8 cellular contexts compared by ENCODE assay signal in the genomic region with DNA sequence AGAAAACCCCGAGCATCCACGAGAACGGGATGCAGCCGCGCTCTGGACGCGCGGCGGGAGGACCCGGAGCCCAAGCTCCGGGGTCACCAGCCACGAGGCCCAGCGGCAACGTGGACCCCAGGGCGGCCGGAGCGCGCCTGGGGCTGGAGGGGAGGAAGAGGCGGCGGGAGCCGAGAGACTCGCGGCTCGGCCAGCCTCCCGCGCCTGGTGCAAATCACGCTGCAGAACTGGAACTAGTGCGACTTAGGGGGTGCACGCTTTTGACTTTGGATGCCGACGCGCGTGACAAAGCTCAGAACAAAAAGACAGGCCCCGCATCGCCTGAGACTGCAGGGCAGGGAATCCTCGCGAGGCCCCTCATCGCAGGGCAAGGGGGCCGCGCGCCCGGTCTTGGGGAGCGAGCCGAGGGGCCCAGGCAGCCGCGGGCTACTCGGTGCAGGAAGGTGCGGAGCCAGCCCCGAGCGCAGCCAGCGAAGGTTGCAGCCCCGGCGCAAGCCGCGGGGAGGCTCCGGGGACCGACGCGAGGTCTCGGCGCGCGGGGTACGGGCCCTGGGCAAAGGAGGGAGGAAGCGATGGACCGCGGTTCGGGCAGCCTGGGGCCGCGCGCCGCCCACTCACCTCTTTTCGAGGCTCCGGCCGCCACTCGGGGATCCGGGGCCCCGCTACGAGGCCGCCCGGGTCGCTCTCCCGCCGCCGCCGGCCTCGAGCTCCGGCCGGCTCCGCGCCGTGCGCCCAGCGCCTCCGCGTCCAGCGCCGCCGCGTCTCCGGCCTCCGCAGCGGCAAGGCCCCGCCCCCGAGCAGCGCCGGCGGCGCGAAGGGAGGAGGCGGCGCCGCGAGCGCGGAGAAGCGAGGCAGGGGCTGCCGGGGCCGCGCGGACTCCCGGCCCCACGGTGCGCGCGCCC. TPM values are rescaled to one million over a fixed set of nuclear protein-coding genes. Genes with fewer than 3 reads are reported as not detected.
A peak's percentile ranks its signal among the peaks of the same experiment; 100 is the strongest.
DNase-seq lines count a peak whose midpoint lies in the region; ATAC-seq and TF ChIP-seq lines count a peak whose summit lies in the region.

Gene GOLM1, minus strand, starts transcription at position 766 of the 902 bp plus-strand sequence. CDS start 20,238 bp downstream, outside the sequence.

- no peak within 1 kb of the TSS for H3K27ac Mint-ChIP-seq in CD4-positive, CD25-positive, alpha-beta regulatory T cell
- H3K27ac Mint-ChIP-seq in activated naive CD8-positive, alpha-beta T cell, result peak within 1 kb of the TSS; percentile 83
- H3K27ac Mint-ChIP-seq in glutamatergic neuron (ENCODE audit: unreplicated experiment), result peak within 1 kb of the TSS; percentile 89

- H3K9me3 Mint-ChIP-seq in CD4-positive, CD25-positive, alpha-beta regulatory T cell, result peaks cover 0 to 2% (median 0%) of the 10 kb centered on the region in 7 donors
- H3K9me3 Mint-ChIP-seq in activated naive CD8-positive, alpha-beta T cell (ENCODE audit: low read depth), result no peaks in the 10 kb centered on the region
- peaks cover 1% of the 10 kb centered on the region for H3K9me3 Mint-ChIP-seq in glutamatergic neuron (ENCODE audit: unreplicated experiment)

- H3K4me1 Mint-ChIP-seq in CD4-positive, CD25-positive, alpha-beta regulatory T cell, result peaks cover 0 to 7% (median 4%) of the 10 kb centered on the region in 4 donors
- H3K4me1 Mint-ChIP-seq in activated naive CD8-positive, alpha-beta T cell (ENCODE audit: low read depth), result peaks cover 9% of the 10 kb centered on the region
- H3K4me1 Mint-ChIP-seq in glutamatergic neuron (ENCODE audit: low read depth, unreplicated experiment), result peaks cover 8% of the 10 kb centered on the region

- peak within 1 kb of the TSS; percentile 97 for H2AFZ ChIP-seq in osteoblast (ENCODE audit: low read length)

- H3K79me2 ChIP-seq in osteoblast (ENCODE audit: insufficient read depth, low read length), result peaks cover 32% of the 10 kb centered on the region

- DNase-seq in CD4-positive, CD25-positive, alpha-beta regulatory T cell, result peak in 1 of 3 donors; percentile 25
- DNase-seq in NCI-H748 (lab: John Stamatoyannopoulos, UW; ENCODE audit: unreplicated experiment) (peak; percentile 87), glutamatergic neuron (peak; percentile 81), osteoblast (ENCODE audit: insufficient read length, low spot score, missing footprints) (peak; percentile 97), COLO829 (ENCODE audit: low spot score) (no peak)

- TF ChIP-seq CTCF in glutamatergic neuron (IDR thresholded peaks at IDR 0.05; ENCODE audit: partially characterized antibody, unreplicated experiment), result no peak
- no peak for TF ChIP-seq CTCF in osteoblast (IDR thresholded peaks at IDR 0.05; ENCODE audit: extremely low read depth, low read depth, low read length)

- H3K9me3 ChIP-seq in CD4-positive, CD25-positive, alpha-beta regulatory T cell (ENCODE audit: control insufficient read depth in 2 of 2, low read length in 2 of 2), result no peaks in the 10 kb centered on the region
- no peaks in the 10 kb centered on the region for H3K9me3 ChIP-seq in osteoblast (ENCODE audit: low read depth, low read length)

- H3K36me3 Mint-ChIP-seq in CD4-positive, CD25-positive, alpha-beta regulatory T cell, result peaks cover 4% of the 10 kb centered on the region
- H3K36me3 Mint-ChIP-seq in activated naive CD8-positive, alpha-beta T cell, result no peaks in the 10 kb centered on the region
- H3K36me3 Mint-ChIP-seq in glutamatergic neuron (ENCODE audit: unreplicated experiment), result no peaks in the 10 kb centered on the region

- peak within 1 kb of the TSS; percentile 76 to 88 (median 84) for H3K4me3 Mint-ChIP-seq in CD4-positive, CD25-positive, alpha-beta regulatory T cell
- peak within 1 kb of the TSS; percentile 94 for H3K4me3 Mint-ChIP-seq in activated naive CD8-positive, alpha-beta T cell
- H3K4me3 Mint-ChIP-seq in glutamatergic neuron (ENCODE audit: unreplicated experiment), result peak within 1 kb of the TSS; percentile 95

- no peaks in the 10 kb centered on the region for H4K20me1 ChIP-seq in osteoblast (ENCODE audit: insufficient read depth, low read length)

- peaks cover 56% of the 10 kb centered on the region for H3K27me3 Mint-ChIP-seq in CD4-positive, CD25-positive, alpha-beta regulatory T cell
- peaks cover 22% of the 10 kb centered on the region for H3K27me3 Mint-ChIP-seq in activated naive CD8-positive, alpha-beta T cell
- H3K27me3 Mint-ChIP-seq in glutamatergic neuron (ENCODE audit: unreplicated experiment), result peaks cover 5% of the 10 kb centered on the region

- H3K4me2 ChIP-seq in osteoblast (ENCODE audit: insufficient read depth, low read length), result peak within 1 kb of the TSS; percentile 97

- no peak within 1 kb of the TSS for H3K27ac ChIP-seq in CD4-positive, CD25-positive, alpha-beta regulatory T cell (ENCODE audit: insufficient read depth, low read length, poor library complexity, severe bottlenecking)
- H3K27ac ChIP-seq in osteoblast (ENCODE audit: low read depth, low read length), result peak within 1 kb of the TSS; percentile 62

- peak in 1 of 2 donors; percentile 42 for ATAC-seq in CD4-positive, CD25-positive, alpha-beta regulatory T cell (ENCODE audit: low read depth in 2 of 2)
- peak; percentile 74 for ATAC-seq in GM19035 (IDR thresholded peaks at IDR 0.05; ENCODE audit: unreplicated experiment)
- peak; percentile 69 for ATAC-seq in HG03108 (IDR thresholded peaks at IDR 0.05; ENCODE audit: unreplicated experiment)

- H3K4me1 ChIP-seq in CD4-positive, CD25-positive, alpha-beta regulatory T cell (ENCODE audit: control insufficient read depth, insufficient read depth, low read length, poor library complexity, severe bottlenecking), result peaks cover 11% of the 10 kb centered on the region
- peaks cover 12% of the 10 kb centered on the region for H3K4me1 ChIP-seq in osteoblast (ENCODE audit: insufficient read depth, low read length)

- H3K4me3 ChIP-seq in CD4-positive, CD25-positive, alpha-beta regulatory T cell (ENCODE audit: low read depth, low read length), result peak within 1 kb of the TSS; percentile 13
- H3K4me3 ChIP-seq in osteoblast (ENCODE audit: insufficient read depth, low read length), result peak within 1 kb of the TSS; percentile 87

- peaks cover 32% of the 10 kb centered on the region for H3K27me3 ChIP-seq in CD4-positive, CD25-positive, alpha-beta regulatory T cell (ENCODE audit: control insufficient read depth, insufficient read depth, low read length)
- no peaks in the 10 kb centered on the region for H3K27me3 ChIP-seq in osteoblast (ENCODE audit: insufficient read depth, low read length)

- no peaks in the 10 kb centered on the region for H3K36me3 ChIP-seq in CD4-positive, CD25-positive, alpha-beta regulatory T cell (ENCODE audit: control insufficient read depth, insufficient read depth, low read length)
- H3K36me3 ChIP-seq in osteoblast (ENCODE audit: insufficient read depth, low read length), result no peaks in the 10 kb centered on the region

RNA-seq across cellular contexts. Expression of gene GOLM1, which starts in this region (rescaled TPM):
- total RNA-seq in CD4-positive, CD25-positive, alpha-beta regulatory T cell, result 0.52 TPM
- polyA plus RNA-seq in CD4-positive, CD25-positive, alpha-beta regulatory T cell, result under 1 TPM; 0.23 to 0.50 (median 0.40) TPM
- total RNA-seq in glutamatergic neuron (ENCODE audit: unreplicated experiment) (95.2 TPM), osteoblast (85.0 and 92.2 TPM in 2 replicates)

Comparison
In these comparisons a context has a peak if more than half of its experiments do, and no peak if none do; other contexts are left out.
1. RNA of gene GOLM1 (total RNA-seq): 95.2 TPM in glutamatergic neuron (single experiment) and 85.0 to 92.2 TPM in osteoblast; 0.52 TPM in CD4-positive, CD25-positive, alpha-beta regulatory T cell (single experiment); every median in the first group is over 10 times any median in the second.
2. H3K27ac Mint-ChIP-seq: peak in activated naive CD8-positive, alpha-beta T cell (single experiment) and glutamatergic neuron (single experiment); none in CD4-positive, CD25-positive, alpha-beta regulatory T cell (0 of 3).
3. Peak in every context shown above with its lines, with median percentiles within 50 percentile points of each other: H3K4me3 Mint-ChIP-seq.